In the genomic region with DNA sequence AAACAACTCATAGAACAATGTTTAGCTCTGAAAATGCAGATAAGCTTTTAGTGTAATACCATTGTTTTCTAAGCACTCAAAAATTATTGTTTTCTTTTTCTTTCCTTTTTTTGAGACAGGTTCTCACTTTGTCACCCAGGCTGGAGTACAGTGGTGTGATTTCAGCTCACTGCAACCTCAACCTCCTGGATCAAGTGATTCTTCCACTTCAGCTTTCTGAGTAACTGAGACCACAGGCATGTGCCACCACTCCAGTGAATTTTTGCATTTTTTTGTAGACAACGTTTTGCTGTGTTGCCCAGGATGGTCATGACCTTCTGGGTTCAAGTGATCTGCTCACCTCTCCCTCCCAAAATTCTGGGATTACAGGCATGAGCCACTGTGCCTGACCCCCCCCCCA, we compare ENCODE assay signal across 1 cellular context.
TF ChIP-seq lines count a peak whose summit lies in the region.

No MANE protein-coding gene starts in this region.

TF ChIP-seq in GM23338, 12 proteins besides CTCF, POLR2A, EP300 and RAD21 (continued from another document):
- TF ChIP-seq, protein P1, sequence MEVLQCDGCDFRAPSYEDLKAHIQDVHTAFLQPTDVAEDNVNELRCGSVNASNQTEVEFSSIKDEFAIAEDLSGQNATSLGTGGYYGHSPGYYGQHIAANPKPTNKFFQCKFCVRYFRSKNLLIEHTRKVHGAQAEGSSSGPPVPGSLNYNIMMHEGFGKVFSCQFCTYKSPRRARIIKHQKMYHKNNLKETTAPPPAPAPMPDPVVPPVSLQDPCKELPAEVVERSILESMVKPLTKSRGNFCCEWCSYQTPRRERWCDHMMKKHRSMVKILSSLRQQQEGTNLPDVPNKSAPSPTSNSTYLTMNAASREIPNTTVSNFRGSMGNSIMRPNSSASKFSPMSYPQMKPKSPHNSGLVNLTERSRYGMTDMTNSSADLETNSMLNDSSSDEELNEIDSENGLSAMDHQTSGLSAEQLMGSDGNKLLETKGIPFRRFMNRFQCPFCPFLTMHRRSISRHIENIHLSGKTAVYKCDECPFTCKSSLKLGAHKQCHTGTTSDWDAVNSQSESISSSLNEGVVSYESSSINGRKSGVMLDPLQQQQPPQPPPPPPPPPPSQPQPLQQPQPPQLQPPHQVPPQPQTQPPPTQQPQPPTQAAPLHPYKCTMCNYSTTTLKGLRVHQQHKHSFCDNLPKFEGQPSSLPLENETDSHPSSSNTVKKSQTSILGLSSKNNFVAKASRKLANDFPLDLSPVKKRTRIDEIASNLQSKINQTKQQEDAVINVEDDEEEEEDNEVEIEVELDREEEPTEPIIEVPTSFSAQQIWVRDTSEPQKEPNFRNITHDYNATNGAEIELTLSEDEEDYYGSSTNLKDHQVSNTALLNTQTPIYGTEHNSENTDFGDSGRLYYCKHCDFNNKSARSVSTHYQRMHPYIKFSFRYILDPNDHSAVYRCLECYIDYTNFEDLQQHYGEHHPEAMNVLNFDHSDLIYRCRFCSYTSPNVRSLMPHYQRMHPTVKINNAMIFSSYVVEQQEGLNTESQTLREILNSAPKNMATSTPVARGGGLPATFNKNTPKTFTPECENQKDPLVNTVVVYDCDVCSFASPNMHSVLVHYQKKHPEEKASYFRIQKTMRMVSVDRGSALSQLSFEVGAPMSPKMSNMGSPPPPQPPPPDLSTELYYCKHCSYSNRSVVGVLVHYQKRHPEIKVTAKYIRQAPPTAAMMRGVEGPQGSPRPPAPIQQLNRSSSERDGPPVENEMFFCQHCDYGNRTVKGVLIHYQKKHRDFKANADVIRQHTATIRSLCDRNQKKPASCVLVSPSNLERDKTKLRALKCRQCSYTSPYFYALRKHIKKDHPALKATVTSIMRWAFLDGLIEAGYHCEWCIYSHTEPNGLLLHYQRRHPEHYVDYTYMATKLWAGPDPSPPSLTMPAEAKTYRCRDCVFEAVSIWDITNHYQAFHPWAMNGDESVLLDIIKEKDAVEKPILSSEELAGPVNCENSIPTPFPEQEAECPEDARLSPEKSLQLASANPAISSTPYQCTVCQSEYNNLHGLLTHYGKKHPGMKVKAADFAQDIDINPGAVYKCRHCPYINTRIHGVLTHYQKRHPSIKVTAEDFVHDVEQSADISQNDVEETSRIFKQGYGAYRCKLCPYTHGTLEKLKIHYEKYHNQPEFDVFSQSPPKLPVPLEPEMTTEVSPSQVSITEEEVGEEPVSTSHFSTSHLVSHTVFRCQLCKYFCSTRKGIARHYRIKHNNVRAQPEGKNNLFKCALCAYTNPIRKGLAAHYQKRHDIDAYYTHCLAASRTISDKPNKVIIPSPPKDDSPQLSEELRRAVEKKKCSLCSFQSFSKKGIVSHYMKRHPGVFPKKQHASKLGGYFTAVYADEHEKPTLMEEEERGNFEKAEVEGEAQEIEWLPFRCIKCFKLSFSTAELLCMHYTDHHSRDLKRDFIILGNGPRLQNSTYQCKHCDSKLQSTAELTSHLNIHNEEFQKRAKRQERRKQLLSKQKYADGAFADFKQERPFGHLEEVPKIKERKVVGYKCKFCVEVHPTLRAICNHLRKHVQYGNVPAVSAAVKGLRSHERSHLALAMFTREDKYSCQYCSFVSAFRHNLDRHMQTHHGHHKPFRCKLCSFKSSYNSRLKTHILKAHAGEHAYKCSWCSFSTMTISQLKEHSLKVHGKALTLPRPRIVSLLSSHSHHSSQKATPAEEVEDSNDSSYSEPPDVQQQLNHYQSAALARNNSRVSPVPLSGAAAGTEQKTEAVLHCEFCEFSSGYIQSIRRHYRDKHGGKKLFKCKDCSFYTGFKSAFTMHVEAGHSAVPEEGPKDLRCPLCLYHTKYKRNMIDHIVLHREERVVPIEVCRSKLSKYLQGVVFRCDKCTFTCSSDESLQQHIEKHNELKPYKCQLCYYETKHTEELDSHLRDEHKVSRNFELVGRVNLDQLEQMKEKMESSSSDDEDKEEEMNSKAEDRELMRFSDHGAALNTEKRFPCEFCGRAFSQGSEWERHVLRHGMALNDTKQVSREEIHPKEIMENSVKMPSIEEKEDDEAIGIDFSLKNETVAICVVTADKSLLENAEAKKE (CRISPR knock-in tag; IDR thresholded peaks at IDR 0.05): no peak
- TF ChIP-seq STAT1 (IDR thresholded peaks at IDR 0.05; ENCODE audit: unreplicated experiment): no peak
